In genomic region chr4:54657556-54658313, GRCh38 we compare ENCODE assay signal across 8 cellular contexts. TPM values are rescaled to one million over a fixed set of nuclear protein-coding genes. Genes with fewer than 3 reads are reported as not detected.
A peak's percentile ranks its signal among the peaks of the same experiment; 100 is the strongest.
DNase-seq lines count a peak whose midpoint lies in the region; ATAC-seq, FAIRE-seq and TF ChIP-seq lines count a peak whose summit lies in the region.

Gene KIT, plus strand, starts transcription at chr4:54657957. Its CDS starts 58 bp downstream, at chr4:54658015.

- peaks cover 21% of the 10 kb centered on the region for H3K4me1 Mint-ChIP-seq in astrocyte (ENCODE audit: low read depth, unreplicated experiment)

- H3K79me2 ChIP-seq in astrocyte (ENCODE audit: insufficient read depth, low read length) = peaks cover 6% of the 10 kb centered on the region

- peak within 1 kb of the TSS; percentile 94 for H3K4me2 ChIP-seq in astrocyte (ENCODE audit: low read length)

- H3K36me3 ChIP-seq in NT2/D1 (ENCODE audit: insufficient read depth, insufficient read length, low read length) (no peaks in the 10 kb centered on the region), astrocyte (ENCODE audit: insufficient read depth, low read length) (no peaks in the 10 kb centered on the region), rectal smooth muscle tissue (ENCODE audit: control insufficient read depth, insufficient read depth, low read length) (no peaks in the 10 kb centered on the region)

- H3K27me3 ChIP-seq in NT2/D1 (ENCODE audit: insufficient read depth, insufficient read length) = peaks cover 51% of the 10 kb centered on the region
- H3K27me3 ChIP-seq in astrocyte (ENCODE audit: insufficient read depth, low read length) = peaks cover 14% of the 10 kb centered on the region
- peaks cover 17% of the 10 kb centered on the region for H3K27me3 ChIP-seq in rectal smooth muscle tissue (ENCODE audit: control insufficient read depth, insufficient read depth, low read length)

- peak within 1 kb of the TSS; percentile 87 for H3K9ac ChIP-seq in NT2/D1 (ENCODE audit: insufficient read length, low read depth)
- peak within 1 kb of the TSS; percentile 78 for H3K9ac ChIP-seq in astrocyte (ENCODE audit: low read length)
- H3K9ac ChIP-seq in rectal smooth muscle tissue (ENCODE audit: low read length) = no peak within 1 kb of the TSS

- H3K36me3 Mint-ChIP-seq in astrocyte (ENCODE audit: low read depth, unreplicated experiment) = no peaks in the 10 kb centered on the region

- H3K4me3 Mint-ChIP-seq in astrocyte (ENCODE audit: unreplicated experiment) = peak within 1 kb of the TSS; percentile 88

- no peaks in the 10 kb centered on the region for H4K20me1 ChIP-seq in astrocyte (ENCODE audit: insufficient read depth, low read length)

- no peaks in the 10 kb centered on the region for H3K9me3 ChIP-seq in NT2/D1 (ENCODE audit: insufficient read depth, low read length)
- no peaks in the 10 kb centered on the region for H3K9me3 ChIP-seq in astrocyte (ENCODE audit: insufficient read depth, low read depth, low read length)

- no peak within 1 kb of the TSS for H3K27ac Mint-ChIP-seq in astrocyte (ENCODE audit: unreplicated experiment)

- FAIRE-seq in astrocyte (lab: Jason Lieb, UNC) = no peak

- TF ChIP-seq CTCF in C4-2B (conservative IDR thresholded peaks at IDR 0.05) (no peak), HFF-Myc (IDR thresholded peaks at IDR 0.05; ENCODE audit: low read depth, low read length, missing control alignments) (no peak), astrocyte (IDR thresholded peaks at IDR 0.05; ENCODE audit: insufficient read depth, low read depth, low read length) (no peak)

- H3K4me1 ChIP-seq in NT2/D1 (ENCODE audit: insufficient read depth, insufficient read length) = no peaks in the 10 kb centered on the region
- H3K4me1 ChIP-seq in astrocyte (ENCODE audit: insufficient read depth, low read length) = peaks cover 29% of the 10 kb centered on the region
- peaks cover 2% of the 10 kb centered on the region for H3K4me1 ChIP-seq in rectal smooth muscle tissue (ENCODE audit: control insufficient read depth, insufficient read depth, low read length)

- peaks cover 27% of the 10 kb centered on the region for H3K27me3 Mint-ChIP-seq in astrocyte (ENCODE audit: low read depth, unreplicated experiment)

- H3K4me3 ChIP-seq in HFF-Myc (replicated peaks; ENCODE audit: low read depth, low read length) (peak within 1 kb of the TSS; percentile 46), NT2/D1 (ENCODE audit: insufficient read length, low read depth) (peak within 1 kb of the TSS; percentile 78), astrocyte (ENCODE audit: insufficient read depth, low read depth, low read length) (peak within 1 kb of the TSS; percentile 70), rectal smooth muscle tissue (ENCODE audit: low read length) (peak within 1 kb of the TSS; percentile 66)

- H2AFZ ChIP-seq in astrocyte (ENCODE audit: low read depth, low read length) = peak within 1 kb of the TSS; percentile 79

- ATAC-seq in GM21360 (IDR thresholded peaks at IDR 0.05; ENCODE audit: unreplicated experiment) = no peak

- DNase-seq in HFF-Myc (ENCODE audit: extremely low read depth, low read depth) (no peak), NT2/D1 (ENCODE audit: low read depth, low spot score) (peak; percentile 66), astrocyte (ENCODE audit: low read depth) (no peak), hypothalamus (lab: John Stamatoyannopoulos, UW) (peak in 31 of 51 donors; percentile 6 to 58 (median 27)), mesenteric fat pad (ENCODE audit: low spot score) (no peak)

- H3K9me3 Mint-ChIP-seq in astrocyte (ENCODE audit: unreplicated experiment) = no peaks in the 10 kb centered on the region

- H3K27ac ChIP-seq in C4-2B (peak within 1 kb of the TSS; percentile 33), astrocyte (ENCODE audit: low read depth, low read length) (no peak within 1 kb of the TSS), rectal smooth muscle tissue (ENCODE audit: low read depth, low read length) (no peak within 1 kb of the TSS)

RNA-seq across cellular contexts. Expression of gene KIT, which starts in this region (rescaled TPM):
- total RNA-seq in astrocyte (5.3 and 8.1 TPM in 2 replicates), mesenteric fat pad (7.8 TPM)

Comparison
In these comparisons a context has a peak if more than half of its experiments do, and no peak if none do; other contexts are left out.
1. DNase-seq: peak in NT2/D1 (single experiment) and hypothalamus (31 of 51); none in HFF-Myc (single experiment), astrocyte (single experiment) and mesenteric fat pad (single experiment).
2. Peak in every context shown above with its lines, with median percentiles within 50 percentile points of each other: H3K4me3 ChIP-seq.